ENCODE assay signal across 8 cellular contexts in the genomic region with DNA sequence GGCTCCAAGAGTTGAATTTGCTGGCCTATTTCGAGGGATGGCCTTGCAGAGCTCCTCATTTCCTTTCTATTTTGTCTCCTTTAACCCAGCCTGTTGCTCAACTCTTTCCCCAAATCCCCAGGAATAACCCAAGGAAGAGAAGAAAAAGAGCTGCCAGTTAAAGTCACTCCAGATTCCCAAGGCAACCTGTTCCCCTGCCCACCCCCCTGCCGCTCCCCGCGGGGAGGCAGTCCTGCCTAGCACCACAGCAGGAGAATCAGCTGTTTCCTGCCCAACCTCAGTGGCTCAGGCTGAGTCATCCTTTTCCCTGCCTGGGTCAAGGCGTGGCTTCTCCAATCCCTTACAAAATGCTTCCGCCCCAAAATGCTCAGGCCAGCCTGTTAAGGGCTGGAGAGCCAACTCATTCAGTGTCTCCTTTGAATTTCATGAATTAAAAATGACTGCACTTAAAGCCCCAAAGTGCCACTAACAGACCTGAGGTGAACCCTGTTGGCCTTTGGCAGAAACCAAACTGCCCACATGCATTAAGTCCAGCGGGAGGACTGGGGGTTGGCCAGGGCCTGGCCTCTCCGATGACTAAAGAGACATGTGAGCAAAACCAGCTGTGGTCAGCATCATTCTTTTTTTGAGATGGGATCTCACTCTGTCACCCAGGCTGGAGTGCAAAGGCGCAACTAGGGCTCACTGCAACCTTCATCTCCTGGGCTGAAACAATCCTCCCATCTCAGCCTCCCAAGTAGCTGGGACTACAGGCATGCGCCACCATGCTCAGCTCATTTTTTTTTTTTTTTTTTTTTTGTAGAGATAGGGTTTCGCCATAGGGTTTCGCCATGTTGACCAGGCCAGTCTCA.
DNase-seq lines count a peak whose midpoint lies in the region; ATAC-seq, FAIRE-seq and TF ChIP-seq lines count a peak whose summit lies in the region.

No MANE protein-coding gene starts in this region.

- ATAC-seq in GM21360 (IDR thresholded peaks at IDR 0.05; ENCODE audit: unreplicated experiment), result no peak

- no peak for FAIRE-seq in small intestine (lab: Jason Lieb, UNC)

- peak overlapping the region; percentile 40; the same call in 1 of the 2 replicates for H3K9ac ChIP-seq in iPS-20b (ENCODE audit: low read depth, low read length)

- no peaks in the 10 kb centered on the region for H3K27me3 ChIP-seq in iPS-20b (ENCODE audit: insufficient read depth, low read length)
- H3K27me3 ChIP-seq in small intestine (ENCODE audit: control insufficient read depth in 2 of 2, insufficient read depth in 2 of 2, low read length in 2 of 2), result no peaks in the 10 kb centered on the region

- H3K27ac ChIP-seq in iPS-20b (ENCODE audit: low read length) (peak overlapping the region; percentile 45), small intestine (ENCODE audit: low read depth in 1 of 2, low read length in 1 of 2) (peak overlapping the region in 1 of 2 donors; percentile 75)

- DNase-seq in ELF-1 (ENCODE audit: low read depth, low spot score), result peak; percentile 93
- DNase-seq in NCI-H146 (lab: John Stamatoyannopoulos, UW), result peak; percentile 70
- peak; percentile 97 for DNase-seq in astrocyte of the spinal cord (ENCODE audit: low read depth, low spot score)
- DNase-seq in small intestine, result peak; percentile 87
- DNase-seq in stimulated activated CD4-positive, alpha-beta T cell treated with anti-CD3 and anti-CD28 coated beads, Interleukin-2, amount 100 ng/mL, for 24 hours, result no peak
- no peak for DNase-seq in cerebellum (ENCODE audit: low spot score)

- TF ChIP-seq CTCF in astrocyte of the spinal cord (IDR thresholded peaks at IDR 0.05; ENCODE audit: low read depth, low read length), result no peak

- no peaks in the 10 kb centered on the region for H3K9me3 ChIP-seq in iPS-20b (ENCODE audit: insufficient read depth, low read depth, low read length)
- no peaks in the 10 kb centered on the region for H3K9me3 ChIP-seq in small intestine (ENCODE audit: control insufficient read depth, low read depth)

- H3K4me3 ChIP-seq in astrocyte of the spinal cord (ENCODE audit: low read depth, low read length) (no peak overlapping the region), iPS-20b (ENCODE audit: low read length) (peak overlapping the region; percentile 27; the same call in 1 of the 2 replicates), small intestine (ENCODE audit: low read depth in 1 of 2, low read length in 2 of 2) (no peak overlapping the region)

- H3K4me1 ChIP-seq in iPS-20b (ENCODE audit: insufficient read depth, low read length) (peaks cover 25% of the 10 kb centered on the region), small intestine (ENCODE audit: control insufficient read depth in 2 of 2, insufficient read depth in 1 of 2, low read depth in 1 of 2, low read length in 1 of 2) (peaks cover 2 to 10% of the 10 kb centered on the region in 2 donors)

- in situ Hi-C loops in astrocyte of the spinal cord (cut with HindIII; ENCODE audit: low sequenced_read_pairs), result no loop called here

- H3K36me3 ChIP-seq in iPS-20b (ENCODE audit: insufficient read depth, low read depth, low read length), result no peaks in the 10 kb centered on the region
- no peaks in the 10 kb centered on the region for H3K36me3 ChIP-seq in small intestine (ENCODE audit: control insufficient read depth in 2 of 2, insufficient read depth in 2 of 2, low read length in 2 of 2)

- 37 to 47% (median 37%) methylated on average over 12 of the region's 12 CpGs for WGBS in small intestine, 3 donors

Comparison
In these comparisons a context has a peak if more than half of its experiments do, and no peak if none do; other contexts are left out.
1. DNase-seq: peak in ELF-1 (single experiment), NCI-H146 (single experiment), astrocyte of the spinal cord (single experiment) and small intestine (single experiment); none in stimulated activated CD4-positive, alpha-beta T cell treated with anti-CD3 and anti-CD28 coated beads, Interleukin-2, amount 100 ng/mL, for 24 hours (0 of 2) and cerebellum (single experiment).